ENCODE assay signal across 18 cellular contexts in genomic region chr4:86856896-86857295, GRCh38. TPM values are rescaled to one million over a fixed set of nuclear protein-coding genes. Genes with fewer than 3 reads are reported as not detected.
"Had no signal": no experiment of that assay in that cellular context is flagged by ENCODE, and none has a peak within 500 bp of the region (broad histone marks: within the 10 kb centered on the region; RNA-seq: fewer than 3 reads in every experiment).

No MANE protein-coding gene starts in this region.

- H3K27ac Mint-ChIP-seq: activated naive CD8-positive, alpha-beta T cell treated with anti-CD3 and anti-CD28 coated beads, Interleukin-2, amount 10 ng/mL, durations not matched to agents 7 days and 5 days; activated T-cell treated with anti-CD3 and anti-CD28 coated beads, Interleukin-2, amount 50 U/mL, for 72 hours; memory B cell; natural killer cell; stimulated activated naive CD8-positive, alpha-beta T cell treated with anti-CD3 and anti-CD28 coated beads, Interleukin-15, Interleukin-2, amounts not matched to agents 100 ng/mL and 50 ng/mL, for 24 hours had no signal

- H3K36me3 Mint-ChIP-seq: activated naive CD8-positive, alpha-beta T cell treated with anti-CD3 and anti-CD28 coated beads, Interleukin-2, amount 10 ng/mL, durations not matched to agents 7 days and 5 days; natural killer cell had no signal

- H3K27ac ChIP-seq: suprapubic skin had no signal

- H3K4me3 Mint-ChIP-seq: activated CD4-positive, alpha-beta T cell treated with anti-CD3 and anti-CD28 coated beads, Interleukin-2, amount 10 ng/mL, durations not matched to agents 7 days and 5 days; activated naive CD8-positive, alpha-beta T cell treated with anti-CD3 and anti-CD28 coated beads, Interleukin-2, amount 10 ng/mL, durations not matched to agents 7 days and 5 days; activated T-cell treated with anti-CD3 and anti-CD28 coated beads, Interleukin-2, amount 50 U/mL, for 72 hours; memory B cell; natural killer cell; stimulated activated naive CD8-positive, alpha-beta T cell treated with anti-CD3 and anti-CD28 coated beads, Interleukin-15, Interleukin-2, amounts not matched to agents 100 ng/mL and 50 ng/mL, for 24 hours had no signal

- H3K27me3 ChIP-seq: suprapubic skin had no signal

- H3K4me1 Mint-ChIP-seq: activated CD4-positive, alpha-beta T cell treated with anti-CD3 and anti-CD28 coated beads, Interleukin-2, amount 10 ng/mL, durations not matched to agents 7 days and 5 days; activated naive CD8-positive, alpha-beta T cell treated with anti-CD3 and anti-CD28 coated beads, Interleukin-2, amount 10 ng/mL, durations not matched to agents 7 days and 5 days; memory B cell; natural killer cell had no signal

- H3K9me3 ChIP-seq: suprapubic skin had no signal

- H3K4me3 ChIP-seq: skin epidermis, suprapubic skin had no signal

- ATAC-seq: activated T-cell treated with anti-CD3 and anti-CD28 coated beads, Interleukin-2, amount 50 U/mL, for 72 hours; left ventricle myocardium superior; natural killer cell had no signal

- H3K36me3 ChIP-seq: suprapubic skin had no signal

- DNase-seq: activated CD4-positive, alpha-beta T cell treated with anti-CD3 and anti-CD28 coated beads, Interleukin-2, amount 10 ng/mL, durations not matched to agents 7 days and 5 days; activated CD8-positive, alpha-beta memory T cell treated with anti-CD3 and anti-CD28 coated beads, Interleukin-2, amount 50 U/mL, for 48 hours; activated gamma-delta T cell treated with Interleukin-2 at 50 U/mL for 16 hours; activated naive CD8-positive, alpha-beta T cell treated with anti-CD3 and anti-CD28 coated beads, Interleukin-2, amount 10 ng/mL, durations not matched to agents 7 days and 5 days; activated T-cell treated with anti-CD3 and anti-CD28 coated beads, Interleukin-2, amount 50 U/mL, for 72 hours; aorta; dermis blood vessel endothelial cell; foreskin melanocyte; left ventricle myocardium superior; natural killer cell; nucleus accumbens; SW 1271 had no signal

- H3K9me3 Mint-ChIP-seq: activated CD4-positive, alpha-beta T cell treated with anti-CD3 and anti-CD28 coated beads, Interleukin-2, amount 10 ng/mL, durations not matched to agents 7 days and 5 days; activated naive CD8-positive, alpha-beta T cell treated with anti-CD3 and anti-CD28 coated beads, Interleukin-2, amount 10 ng/mL, durations not matched to agents 7 days and 5 days; activated T-cell treated with anti-CD3 and anti-CD28 coated beads, Interleukin-2, amount 50 U/mL, for 72 hours; memory B cell; natural killer cell; stimulated activated naive CD8-positive, alpha-beta T cell treated with anti-CD3 and anti-CD28 coated beads, Interleukin-15, Interleukin-2, amounts not matched to agents 100 ng/mL and 50 ng/mL, for 24 hours had no signal

- H3K27me3 Mint-ChIP-seq: activated CD4-positive, alpha-beta T cell treated with anti-CD3 and anti-CD28 coated beads, Interleukin-2, amount 10 ng/mL, durations not matched to agents 7 days and 5 days; activated naive CD8-positive, alpha-beta T cell treated with anti-CD3 and anti-CD28 coated beads, Interleukin-2, amount 10 ng/mL, durations not matched to agents 7 days and 5 days; memory B cell; stimulated activated naive CD8-positive, alpha-beta T cell treated with anti-CD3 and anti-CD28 coated beads, Interleukin-15, Interleukin-2, amounts not matched to agents 100 ng/mL and 50 ng/mL, for 24 hours had no signal

RNA-seq across cellular contexts. Expression of gene SLC10A6, which starts 7.7 kb away (rescaled TPM):
- total RNA-seq: activated CD4-positive, alpha-beta T cell treated with anti-CD3 and anti-CD28 coated beads, Interleukin-2, amount 10 ng/mL, durations not matched to agents 7 days and 5 days; activated naive CD8-positive, alpha-beta T cell treated with anti-CD3 and anti-CD28 coated beads, Interleukin-2, amount 10 ng/mL, durations not matched to agents 7 days and 5 days; kidney epithelial cell; natural killer cell; T-helper 2 cell treated with Interferon-gamma antibody and Interleukin-4, amounts not matched to agents 100 ng/mL and 5 ng/mL, for 36 hours had no signal

RNA-seq across cellular contexts. Expression of gene C4orf36, which starts 35.3 kb away (rescaled TPM):
- total RNA-seq: activated CD4-positive, alpha-beta T cell treated with anti-CD3 and anti-CD28 coated beads, Interleukin-2, amount 10 ng/mL, durations not matched to agents 7 days and 5 days; natural killer cell; T-helper 2 cell treated with Interferon-gamma antibody and Interleukin-4, amounts not matched to agents 100 ng/mL and 5 ng/mL, for 36 hours had no signal
